ENCODE assay signal across 5 cellular contexts in the genomic region with DNA sequence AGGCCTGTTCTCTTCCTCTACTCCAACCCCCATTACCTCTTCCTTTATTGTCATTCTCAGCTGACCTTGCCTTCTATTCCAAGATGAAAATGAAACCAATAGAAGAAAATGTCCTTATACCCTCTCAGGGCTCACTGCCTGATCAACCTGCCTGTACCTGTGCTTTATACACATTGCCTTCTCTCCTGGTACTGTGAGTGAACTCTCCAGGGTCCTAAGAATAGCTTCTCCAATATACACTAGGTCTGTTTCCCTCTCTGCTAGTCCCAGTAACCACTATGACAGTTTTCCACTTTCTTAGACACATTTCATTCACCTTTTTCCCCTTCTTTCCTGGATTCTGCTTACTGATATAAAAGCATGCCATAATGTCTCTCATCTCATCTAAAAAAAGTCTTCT.
"Had no signal": no experiment of that assay in that cellular context is flagged by ENCODE, and none has a peak within 500 bp of the region (broad histone marks: within the 10 kb centered on the region; RNA-seq: fewer than 3 reads in every experiment).

No MANE protein-coding gene starts in this region.

- H3K27ac Mint-ChIP-seq: H9 had no signal

- H3K27ac ChIP-seq: GM23248 had no signal

- H3K4me3 Mint-ChIP-seq: H9 had no signal

- H3K4me1 Mint-ChIP-seq: H9 had no signal

- DNase-seq: GM23248, H9, HCEC 1CT, IMR-90, KBM-7 had no signal

- H3K4me3 ChIP-seq: GM23248 had no signal

- H2AFZ ChIP-seq: GM23248 had no signal

- H3K9ac ChIP-seq: GM23248 had no signal
